Comparison of ENCODE assay signal across 15 cellular contexts in the genomic region with DNA sequence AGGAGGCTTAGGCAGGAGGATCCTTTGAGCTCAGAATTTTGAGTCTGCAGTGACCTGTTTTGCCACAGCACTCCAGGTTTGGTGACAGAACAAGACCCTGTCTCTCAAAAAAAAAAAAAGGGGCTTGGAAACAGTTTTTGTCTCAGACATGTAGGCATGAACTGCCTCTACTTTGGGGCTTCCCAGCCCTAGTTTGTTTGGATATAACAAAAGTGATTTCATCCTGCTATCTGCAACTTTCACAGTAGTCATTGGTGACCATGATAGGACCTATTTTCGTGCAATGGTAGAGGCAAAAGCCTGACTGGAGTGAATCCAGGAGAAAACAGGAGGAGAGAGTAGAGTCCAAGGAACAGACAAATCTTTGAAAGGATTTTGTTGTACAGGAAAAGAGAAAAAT. TPM values are rescaled to one million over a fixed set of nuclear protein-coding genes. Genes with fewer than 3 reads are reported as not detected.
DNase-seq lines count a peak whose midpoint lies in the region; ATAC-seq and TF ChIP-seq lines count a peak whose summit lies in the region.
"Had no signal": no experiment of that assay in that cellular context is flagged by ENCODE, and none has a peak within 500 bp of the region (broad histone marks: within the 10 kb centered on the region; RNA-seq: fewer than 3 reads in every experiment).

No MANE protein-coding gene starts in this region.

- no peaks in the 10 kb centered on the region for H3K4me1 ChIP-seq in HEK293 (ENCODE audit: control insufficient read depth, insufficient read depth, low read length)
- H3K4me1 ChIP-seq in ascending aorta = peaks cover 0 to 9% of the 10 kb centered on the region in 2 donors
- peaks cover 5 to 8% of the 10 kb centered on the region in 2 donors for H3K4me1 ChIP-seq in left lung
- H3K4me1 ChIP-seq in spleen = peaks cover 0 to 12% (median 2%) of the 10 kb centered on the region in 6 donors

- TF ChIP-seq POLR2A in spleen (IDR thresholded peaks at IDR 0.05) = no peak

- in situ Hi-C loops in KBM-7 (cut with MboI; ENCODE audit: low pct_unique_long_range_greater_than_20kb, low sequenced_read_pairs) = no loop called here

- TF ChIP-seq CTCF in HEK293 (tag by site-specific recombination; IDR thresholded peaks at IDR 0.05) = no peak
- TF ChIP-seq CTCF in ascending aorta (IDR thresholded peaks at IDR 0.05) = no peak
- no peak for TF ChIP-seq CTCF in left lung (IDR thresholded peaks at IDR 0.05)
- TF ChIP-seq CTCF in spleen (IDR thresholded peaks at IDR 0.05 in 8 of 11, conservative IDR thresholded peaks at IDR 0.05 in 3 of 11) = no peak

- no peak for DNase-seq in ascending aorta (ENCODE audit: low spot score in 2 of 2)
- DNase-seq in left lung = no peak
- no peak for DNase-seq in spleen
- no peak for DNase-seq in SKM-1 (lab: John Stamatoyannopoulos, UW; ENCODE audit: unreplicated experiment)
- DNase-seq in hepatic stellate cell (ENCODE audit: low spot score) = no peak
- no peak for DNase-seq in KBM-7
- DNase-seq: activated CD4-positive, CD25-positive, alpha-beta regulatory T cell treated with anti-CD3 and anti-CD28 coated beads, Interleukin-2, amount 50 U/mL, for 72 hours; activated CD8-positive, alpha-beta memory T cell treated with anti-CD3 and anti-CD28 coated beads, Interleukin-2, amount 50 U/mL, for 48 hours; esophagus squamous epithelium; NCI-H187 treated with DMSO at 0.1 percent for 48 hours; NCI-H524 treated with DMSO at 0.1 percent for 48 hours had no signal

- H3K4me3 ChIP-seq in HEK293 (ENCODE audit: low read depth, low read length) = no peak overlapping the region
- no peak overlapping the region for H3K4me3 ChIP-seq in ascending aorta
- no peak overlapping the region for H3K4me3 ChIP-seq in left lung
- no peak overlapping the region for H3K4me3 ChIP-seq in spleen
- H3K4me3 ChIP-seq: esophagus squamous epithelium had no signal

- ATAC-seq in left lung = no peak
- ATAC-seq in HG02588 (IDR thresholded peaks at IDR 0.05; ENCODE audit: unreplicated experiment) = no peak
- ATAC-seq: Panc1 had no signal

- WGBS in spleen, 5 donors = 79 to 97% (median 94%) methylated on average over 1 of the region's 1 CpG

- H3K9me3 ChIP-seq in HEK293 (ENCODE audit: control insufficient read depth, insufficient read depth, low read depth, low read length) (no peaks in the 10 kb centered on the region), ascending aorta (no peaks in the 10 kb centered on the region), left lung (no peaks in the 10 kb centered on the region), spleen (no peaks in the 10 kb centered on the region)
- H3K9me3 ChIP-seq: esophagus squamous epithelium had no signal

- intact Hi-C loops in ascending aorta (cut with DNase I) (loop anchor here (2.0 kb wide), 1 partner anchor 26 kb away; no protein-coding TSS in a partner anchor), left lung (cut with DNase I) (no loop called here), spleen (cut with DNase I; ENCODE audit: low total_unique reads) (no loop called here)

- H3K36me3 ChIP-seq in HEK293 (ENCODE audit: control insufficient read depth in 2 of 2, insufficient read depth in 1 of 2, low read length in 2 of 2) (no peaks in the 10 kb centered on the region), ascending aorta (no peaks in the 10 kb centered on the region), left lung (no peaks in the 10 kb centered on the region), spleen (no peaks in the 10 kb centered on the region)
- H3K36me3 ChIP-seq: esophagus squamous epithelium had no signal

- H3K27ac ChIP-seq in HEK293 (ENCODE audit: extremely low read depth, low read depth, low read length) (no peak overlapping the region), ascending aorta (peak overlapping the region; percentile 50 to 76), left lung (peak overlapping the region; percentile 45 to 53), spleen (peak overlapping the region in 5 of 8 donors; percentile 15 to 62 (median 40))
- H3K27ac ChIP-seq: esophagus squamous epithelium, HL-60 had no signal

- POLR2A ChIA-PET in HEK293 (lab: Yijun Ruan, JAX) = interaction anchor here (1.1 kb wide), 2 partner anchors 21 to 26 kb away, joined by 8 to 16 read pairs; a partner anchor contains a TSS

- CTCF ChIA-PET in HEK293 (lab: Yijun Ruan, JAX) = interaction anchor here (1.0 to 2.0 kb wide), 5 partner anchors 12 to 56 kb away, joined by 3 to 11 read pairs (median 6); a partner anchor contains a TSS

- H3K27me3 ChIP-seq in ascending aorta (no peaks in the 10 kb centered on the region), left lung (no peaks in the 10 kb centered on the region), spleen (replicated peaks in 1 of 7) (no peaks in the 10 kb centered on the region)
- H3K27me3 ChIP-seq: esophagus squamous epithelium had no signal

TF ChIP-seq in HEK293, 187 proteins besides CTCF, POLR2A, EP300 and RAD21:
- no peak for TF ChIP-seq GLI4 (tag by site-specific recombination; IDR thresholded peaks at IDR 0.05)
- 0 out of 2 replicates have a peak, but pooled peaks have one; percentile 8 for TF ChIP-seq ZNF335 (tag by site-specific recombination; conservative IDR thresholded peaks at IDR 0.05)

RNA-seq across cellular contexts. Expression of a gene that starts 20.3 kb away (rescaled TPM):
- total RNA-seq in ascending aorta = 19.8 TPM
- total RNA-seq in left lung = 10 to 100 TPM; 40.3 to 49.7 TPM
- 10 to 100 TPM; 18.2 to 38.3 (median 27.2) TPM for total RNA-seq in spleen
- polyA plus RNA-seq in spleen = 1 to 10 TPM; 1.7 to 3.6 (median 2.0) TPM

RNA-seq across cellular contexts. Expression of a gene that starts 26.6 kb away (rescaled TPM):
- total RNA-seq in ascending aorta (617 TPM), left lung (100 to 1,000 TPM; 695 to 747 TPM), spleen (1,000 to 10,000 TPM in 3 of 7 donors, 100 to 1,000 TPM in 4; 725 to 1,398 (median 908) TPM)
- 1,000 to 10,000 TPM; 2,758 to 3,739 (median 3,435) TPM for polyA plus RNA-seq in spleen
